In genomic region chr15:37061996-37062395, GRCh38 we compare ENCODE assay signal across 21 cellular contexts. TPM values are rescaled to one million over a fixed set of nuclear protein-coding genes. Genes with fewer than 3 reads are reported as not detected.
"Had no signal": no experiment of that assay in that cellular context is flagged by ENCODE, and none has a peak within 500 bp of the region (broad histone marks: within the 10 kb centered on the region; RNA-seq: fewer than 3 reads in every experiment).

No MANE protein-coding gene starts in this region.

- H3K4me3 ChIP-seq: gastrocnemius medialis, heart left ventricle, psoas muscle, right lobe of liver, spleen, suprapubic skin had no signal

- H3K4me1 Mint-ChIP-seq: activated CD4-positive, alpha-beta T cell treated with anti-CD3 and anti-CD28 coated beads, Interleukin-2, amount 10 ng/mL, durations not matched to agents 7 days and 5 days; activated naive CD8-positive, alpha-beta T cell treated with anti-CD3 and anti-CD28 coated beads for 36 hours; memory B cell had no signal

- H3K27me3 ChIP-seq: heart left ventricle, right lobe of liver, spleen, suprapubic skin had no signal

- H3K36me3 ChIP-seq: gastrocnemius medialis, right lobe of liver, spleen, suprapubic skin had no signal

- H3K36me3 Mint-ChIP-seq: activated naive CD8-positive, alpha-beta T cell treated with anti-CD3 and anti-CD28 coated beads for 36 hours; memory B cell; natural killer cell treated with Interleukin-12 subunit alpha and Interleukin-12 subunit beta and Interleukin-15 and Interleukin-18, amount 100 ng/mL, for 72 hours had no signal

- H3K9me3 ChIP-seq: gastrocnemius medialis, heart left ventricle, psoas muscle, right lobe of liver, spleen, suprapubic skin had no signal

- H3K9me3 Mint-ChIP-seq: activated CD4-positive, alpha-beta T cell treated with anti-CD3 and anti-CD28 coated beads, Interleukin-2, amount 10 ng/mL, durations not matched to agents 7 days and 5 days; activated naive CD8-positive, alpha-beta T cell treated with anti-CD3 and anti-CD28 coated beads for 36 hours; brain; effector memory CD8-positive, alpha-beta T cell; memory B cell; natural killer cell treated with Interleukin-12 subunit alpha and Interleukin-12 subunit beta and Interleukin-15 and Interleukin-18, amount 100 ng/mL, for 72 hours; stimulated activated naive CD8-positive, alpha-beta T cell treated with anti-CD3 and anti-CD28 coated beads, Interleukin-15, Interleukin-2, amounts not matched to agents 100 ng/mL and 50 ng/mL, for 24 hours had no signal

- H3K27ac ChIP-seq: epithelial cell of prostate, gastrocnemius medialis, heart left ventricle, psoas muscle, right lobe of liver, spleen, suprapubic skin had no signal

- DNase-seq: activated CD4-positive, alpha-beta T cell treated with anti-CD3 and anti-CD28 coated beads, Interleukin-2, amount 10 ng/mL, durations not matched to agents 7 days and 5 days; activated CD8-positive, alpha-beta memory T cell treated with anti-CD3 and anti-CD28 coated beads, Interleukin-2, amount 50 U/mL, for 48 hours; activated gamma-delta T cell treated with Interleukin-2 at 50 U/mL for 16 hours; activated naive CD8-positive, alpha-beta T cell treated with anti-CD3 and anti-CD28 coated beads for 36 hours; amygdala; dermis blood vessel endothelial cell; effector memory CD8-positive, alpha-beta T cell; gastrocnemius medialis; heart left ventricle; left colon; occipital lobe; psoas muscle; right lobe of liver; spleen; trophoblast cell had no signal

- ATAC-seq: effector memory CD8-positive, alpha-beta T cell; gastrocnemius medialis; left colon; natural killer cell treated with Interleukin-12 subunit alpha and Interleukin-12 subunit beta and Interleukin-15 and Interleukin-18, amount 100 ng/mL, for 72 hours; psoas muscle had no signal

- H3K27ac Mint-ChIP-seq: activated CD4-positive, alpha-beta T cell treated with anti-CD3 and anti-CD28 coated beads, Interleukin-2, amount 10 ng/mL, durations not matched to agents 7 days and 5 days; activated naive CD8-positive, alpha-beta T cell treated with anti-CD3 and anti-CD28 coated beads for 36 hours; effector memory CD8-positive, alpha-beta T cell; memory B cell; natural killer cell treated with Interleukin-12 subunit alpha and Interleukin-12 subunit beta and Interleukin-15 and Interleukin-18, amount 100 ng/mL, for 72 hours; stimulated activated naive CD8-positive, alpha-beta T cell treated with anti-CD3 and anti-CD28 coated beads, Interleukin-15, Interleukin-2, amounts not matched to agents 100 ng/mL and 50 ng/mL, for 24 hours had no signal

- H3K4me3 Mint-ChIP-seq: activated CD4-positive, alpha-beta T cell treated with anti-CD3 and anti-CD28 coated beads, Interleukin-2, amount 10 ng/mL, durations not matched to agents 7 days and 5 days; activated naive CD8-positive, alpha-beta T cell treated with anti-CD3 and anti-CD28 coated beads for 36 hours; brain; effector memory CD8-positive, alpha-beta T cell; memory B cell; natural killer cell treated with Interleukin-12 subunit alpha and Interleukin-12 subunit beta and Interleukin-15 and Interleukin-18, amount 100 ng/mL, for 72 hours; stimulated activated naive CD8-positive, alpha-beta T cell treated with anti-CD3 and anti-CD28 coated beads, Interleukin-15, Interleukin-2, amounts not matched to agents 100 ng/mL and 50 ng/mL, for 24 hours had no signal

- H3K4me1 ChIP-seq: gastrocnemius medialis, psoas muscle, right lobe of liver had no signal

- H3K27me3 Mint-ChIP-seq: activated CD4-positive, alpha-beta T cell treated with anti-CD3 and anti-CD28 coated beads, Interleukin-2, amount 10 ng/mL, durations not matched to agents 7 days and 5 days; activated naive CD8-positive, alpha-beta T cell treated with anti-CD3 and anti-CD28 coated beads for 36 hours; brain; effector memory CD8-positive, alpha-beta T cell; natural killer cell treated with Interleukin-12 subunit alpha and Interleukin-12 subunit beta and Interleukin-15 and Interleukin-18, amount 100 ng/mL, for 72 hours had no signal

RNA-seq across cellular contexts. Expression of gene MEIS2, which starts 38.4 kb away (rescaled TPM):
- total RNA-seq: activated CD4-positive, alpha-beta T cell treated with anti-CD3 and anti-CD28 coated beads, Interleukin-2, amount 10 ng/mL, durations not matched to agents 7 days and 5 days; activated naive CD8-positive, alpha-beta T cell treated with anti-CD3 and anti-CD28 coated beads for 36 hours had no signal
